In genomic region chr15:60589728-60590127, GRCh38 we compare ENCODE assay signal across 1 cellular context.
TF ChIP-seq lines count a peak whose summit lies in the region.

No MANE protein-coding gene starts in this region.

TF ChIP-seq in WTC11, 78 proteins besides CTCF, POLR2A, EP300 and RAD21 (continued from another document):
- TF ChIP-seq, protein P1, sequence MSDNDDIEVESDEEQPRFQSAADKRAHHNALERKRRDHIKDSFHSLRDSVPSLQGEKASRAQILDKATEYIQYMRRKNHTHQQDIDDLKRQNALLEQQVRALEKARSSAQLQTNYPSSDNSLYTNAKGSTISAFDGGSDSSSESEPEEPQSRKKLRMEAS (CRISPR knock-in tag; IDR thresholded peaks at IDR 0.05): no peak
TF ChIP-seq in WTC11: peak in this region for 0.
